19 cellular contexts compared by ENCODE assay signal in genomic region chr18:9741461-9741820, GRCh38. TPM values are rescaled to one million over a fixed set of nuclear protein-coding genes. Genes with fewer than 3 reads are reported as not detected.
DNase-seq lines count a peak whose midpoint lies in the region; ATAC-seq and TF ChIP-seq lines count a peak whose summit lies in the region.
"Had no signal": no experiment of that assay in that cellular context is flagged by ENCODE, and none has a peak within 500 bp of the region (broad histone marks: within the 10 kb centered on the region; RNA-seq: fewer than 3 reads in every experiment).

No MANE protein-coding gene starts in this region.

- no peak overlapping the region for H2BK5ac ChIP-seq in IMR-90 (ENCODE audit: low read depth, low read length, poor library complexity, severe bottlenecking)

- H3K4me1 Mint-ChIP-seq in neural crest cell: peaks cover 64% of the 10 kb centered on the region
- H3K4me1 Mint-ChIP-seq in CD4-positive, alpha-beta memory T cell: no peaks in the 10 kb centered on the region
- H3K4me1 Mint-ChIP-seq: activated CD4-positive, alpha-beta T cell treated with anti-CD3 and anti-CD28 coated beads for 36 hours; central memory CD8-positive, alpha-beta T cell; naive thymus-derived CD8-positive, alpha-beta T cell; T-helper 17 cell had no signal

- H3K27me3 Mint-ChIP-seq in neural crest cell (ENCODE audit: low read depth): no peaks in the 10 kb centered on the region
- peaks cover 22 to 42% of the 10 kb centered on the region in 2 donors for H3K27me3 Mint-ChIP-seq in CD4-positive, alpha-beta memory T cell

- H3K36me3 ChIP-seq in IMR-90 (ENCODE audit: control insufficient read depth, insufficient read depth, low read length) (no peaks in the 10 kb centered on the region), tibial artery (no peaks in the 10 kb centered on the region)
- H3K36me3 ChIP-seq in CD4-positive, alpha-beta memory T cell (ENCODE audit: insufficient read depth, low read length): no peaks in the 10 kb centered on the region
- H3K36me3 ChIP-seq: BLaER1 had no signal

- H3K14ac ChIP-seq in IMR-90 (replicated peaks; ENCODE audit: low read depth, low read length): peak overlapping the region; percentile 83; the same call in 1 of the 2 replicates

- intact Hi-C loops in IMR-90 (cut with micrococcal nuclease): loop anchor here (5.0 kb wide), 1 partner anchor 41 kb away; no protein-coding TSS in a partner anchor
- intact Hi-C loops in tibial artery (cut with DNase I; ENCODE audit: low total_unique reads): no loop called here
- intact Hi-C loops in CD4-positive, alpha-beta memory T cell (cut with micrococcal nuclease): no loop called here

- H3K79me1 ChIP-seq in IMR-90 (ENCODE audit: low read depth in 1 of 2, low read length in 2 of 2): peaks cover 10 to 44% of the 10 kb centered on the region in 2 experiments; a peak in 3 of 4 replicates

- peaks cover 17% of the 10 kb centered on the region for H3K9me1 ChIP-seq in IMR-90 (ENCODE audit: insufficient read depth, low read length)

- H4K5ac ChIP-seq in IMR-90 (ENCODE audit: low read depth, low read length): no peak overlapping the region

- no peak overlapping the region for H3K23ac ChIP-seq in IMR-90 (ENCODE audit: low read depth, low read length)

- H3K9me3 ChIP-seq in IMR-90 (ENCODE audit: control insufficient read depth, insufficient read depth, low read length) (no peaks in the 10 kb centered on the region), tibial artery (no peaks in the 10 kb centered on the region)
- no peaks in the 10 kb centered on the region for H3K9me3 ChIP-seq in CD4-positive, alpha-beta memory T cell (ENCODE audit: control insufficient read depth in 1 of 2, low read length in 2 of 2)
- H3K9me3 ChIP-seq: BLaER1 had no signal

- in situ Hi-C loops in IMR-90 (cut with MboI; ENCODE audit: low sequenced_read_pairs): no loop called here

- H2AK9ac ChIP-seq in IMR-90 (replicated peaks; ENCODE audit: low read depth, low read length, poor library complexity): no peak overlapping the region

- TF ChIP-seq CTCF in IMR-90 (conservative IDR thresholded peaks at IDR 0.05; ENCODE audit: low read depth, low read length) (no peak), neural crest cell (conservative IDR thresholded peaks at IDR 0.05) (no peak), tibial artery (IDR thresholded peaks at IDR 0.05) (no peak)

- WGBS in IMR-90 (ENCODE audit: extremely low coverage in 2 of 2, insufficient read length in 1 of 2), 2 experiments: 98% methylated on average over 6 of the region's 7 CpGs; no CpG with 5 or more reads in 1 of the 2 experiments

- H2BK20ac ChIP-seq in IMR-90 (ENCODE audit: low read depth, low read length): no peak overlapping the region

- no peak overlapping the region for H3K4me2 ChIP-seq in IMR-90 (ENCODE audit: low read depth, low read length)

- H3K36me3 Mint-ChIP-seq in neural crest cell (ENCODE audit: low read depth): no peaks in the 10 kb centered on the region
- H3K36me3 Mint-ChIP-seq in CD4-positive, alpha-beta memory T cell: no peaks in the 10 kb centered on the region
- H3K36me3 Mint-ChIP-seq: activated naive CD8-positive, alpha-beta T cell; naive thymus-derived CD8-positive, alpha-beta T cell had no signal

- no peaks in the 10 kb centered on the region; the same call in 1 of the 2 replicates for H3K27me3 ChIP-seq in IMR-90 (ENCODE audit: control insufficient read depth, insufficient read depth, low read length)
- H3K27me3 ChIP-seq in tibial artery: no peaks in the 10 kb centered on the region
- H3K27me3 ChIP-seq in CD4-positive, alpha-beta memory T cell (ENCODE audit: insufficient read depth, low read length): no peaks in the 10 kb centered on the region
- H3K27me3 ChIP-seq: BLaER1 had no signal

- dilution Hi-C loops in IMR-90 (cut with HindIII; ENCODE audit: low sequenced_read_pairs, unreplicated experiment): no loop called here

- no peak overlapping the region for H3K4me3 Mint-ChIP-seq in neural crest cell
- H3K4me3 Mint-ChIP-seq in CD4-positive, alpha-beta memory T cell: no peak overlapping the region
- H3K4me3 Mint-ChIP-seq: activated CD4-positive, alpha-beta T cell treated with anti-CD3 and anti-CD28 coated beads for 36 hours; activated naive CD8-positive, alpha-beta T cell; central memory CD8-positive, alpha-beta T cell; naive thymus-derived CD8-positive, alpha-beta T cell; T-helper 17 cell had no signal

- peak overlapping the region; percentile 71 for H2AK5ac ChIP-seq in IMR-90 (ENCODE audit: low read depth, low read length)

- H2AFZ ChIP-seq in IMR-90 (replicated peaks; ENCODE audit: low read length, poor library complexity): no peak overlapping the region

- POLR2A ChIA-PET in IMR-90 (lab: Charles Lee; ENCODE audit: unreplicated experiment): no interaction called here
- POLR2A ChIA-PET in CD4-positive, alpha-beta memory T cell (lab: Charles Lee; ENCODE audit: partially characterized antibody): no interaction called here

- BruUV-seq in IMR-90 (replicated peaks; lab: Mats Ljungman, UMichigan): no TSS peak

- no peak for TF ChIP-seq POLR2A in IMR-90 (IDR thresholded peaks at IDR 0.05; ENCODE audit: low read depth, low read length)

- H4K8ac ChIP-seq in IMR-90 (ENCODE audit: low read depth in 2 of 2, low read length in 2 of 2): peak overlapping the region in 1 of 2 experiments; percentile 40; a peak in 1 of 4 replicates

- H3K27ac ChIP-seq in IMR-90 (ENCODE audit: insufficient read depth, low read length) (no peak overlapping the region), cingulate gyrus (ENCODE audit: low read depth, low read length) (peak overlapping the region; percentile 83), tibial artery (peak overlapping the region; percentile 57 to 59)
- H3K27ac ChIP-seq in CD4-positive, alpha-beta memory T cell (ENCODE audit: low read depth, low read length): no peak overlapping the region
- H3K27ac ChIP-seq: BLaER1 had no signal

- H3K56ac ChIP-seq in IMR-90 (ENCODE audit: extremely low read depth, insufficient read depth, low read length): no peak overlapping the region

- H4K20me1 ChIP-seq in IMR-90 (ENCODE audit: insufficient read depth, low read length): peaks cover 41% of the 10 kb centered on the region; the same call in 1 of the 2 replicates
- H4K20me1 ChIP-seq: BLaER1 had no signal

- no peak overlapping the region for H3K4me3 ChIP-seq in IMR-90 (ENCODE audit: insufficient read depth, low read depth, low read length)
- H3K4me3 ChIP-seq in tibial artery: no peak overlapping the region
- no peak overlapping the region for H3K4me3 ChIP-seq in CD4-positive, alpha-beta memory T cell (ENCODE audit: low read length in 2 of 2)
- H3K4me3 ChIP-seq: BLaER1 had no signal

- H4K91ac ChIP-seq in IMR-90 (ENCODE audit: insufficient read depth, low read depth, low read length): no peak overlapping the region

- H2BK15ac ChIP-seq in IMR-90 (ENCODE audit: low read depth, low read length): peak overlapping the region; percentile 71; the same call in 1 of the 3 replicates

- H3K4ac ChIP-seq in IMR-90 (ENCODE audit: low read depth, low read length): peak overlapping the region; percentile 51; the same call in 1 of the 2 replicates

- H3K9ac ChIP-seq in IMR-90 (ENCODE audit: low read depth, low read length): no peak overlapping the region
- H3K9ac ChIP-seq: BLaER1 had no signal

- peak overlapping the region; percentile 96 for H3K27ac Mint-ChIP-seq in neural crest cell (ENCODE audit: unreplicated experiment)
- H3K27ac Mint-ChIP-seq in CD4-positive, alpha-beta memory T cell: no peak overlapping the region
- H3K27ac Mint-ChIP-seq: activated CD4-positive, alpha-beta T cell treated with anti-CD3 and anti-CD28 coated beads for 36 hours; activated naive CD8-positive, alpha-beta T cell; T-helper 17 cell had no signal

- CTCF ChIA-PET in IMR-90 (lab: Yijun Ruan, JAX): no interaction called here
- CTCF ChIA-PET in CD4-positive, alpha-beta memory T cell (lab: Charles Lee; ENCODE audit: partially characterized antibody): no interaction called here

- peak overlapping the region; percentile 61; the same call in 1 of the 2 replicates for H2BK120ac ChIP-seq in IMR-90 (ENCODE audit: low read depth, low read length)

- no peak overlapping the region for H3K18ac ChIP-seq in IMR-90 (ENCODE audit: low read depth, low read length)

- no peaks in the 10 kb centered on the region for H3K9me3 Mint-ChIP-seq in neural crest cell
- no peaks in the 10 kb centered on the region for H3K9me3 Mint-ChIP-seq in CD4-positive, alpha-beta memory T cell
- H3K9me3 Mint-ChIP-seq: central memory CD8-positive, alpha-beta T cell; HFFc6 had no signal

- TF ChIP-seq RAD21 in IMR-90 (IDR thresholded peaks at IDR 0.05; ENCODE audit: low read length): no peak

- ATAC-seq in IMR-90 (ENCODE audit: low read depth): no peak
- ATAC-seq in HG03108 (IDR thresholded peaks at IDR 0.05; ENCODE audit: unreplicated experiment): no peak
- ATAC-seq: activated CD4-positive, alpha-beta T cell treated with anti-CD3 and anti-CD28 coated beads for 36 hours; naive thymus-derived CD8-positive, alpha-beta T cell; stimulated activated naive CD8-positive, alpha-beta T cell treated with anti-CD3 and anti-CD28 coated beads, Interleukin-15, Interleukin-2, amounts not matched to agents 100 U/mL and 50 U/mL, for 24 hours; T-helper 17 cell had no signal

- peaks cover 15% of the 10 kb centered on the region for H3K4me1 ChIP-seq in IMR-90 (ENCODE audit: control insufficient read depth, insufficient read depth, low read length)
- H3K4me1 ChIP-seq in tibial artery: peaks cover 0 to 36% (median 21%) of the 10 kb centered on the region in 4 donors
- no peaks in the 10 kb centered on the region for H3K4me1 ChIP-seq in CD4-positive, alpha-beta memory T cell (ENCODE audit: insufficient read depth, low read length)

- DNase-seq in IMR-90: no peak
- no peak for DNase-seq in neural crest cell (ENCODE audit: low read depth, low spot score)
- no peak for DNase-seq in tibial artery
- DNase-seq in NCI-H345 (lab: John Stamatoyannopoulos, UW): no peak
- no peak for DNase-seq in CD4-positive, alpha-beta memory T cell
- DNase-seq: activated CD4-positive, alpha-beta T cell treated with anti-CD3 and anti-CD28 coated beads for 36 hours; activated T-cell treated with anti-CD3 and anti-CD28 coated beads for 4 hours; DND-41; erythroblast; HFFc6; naive thymus-derived CD8-positive, alpha-beta T cell; NCI-H1930; stimulated activated naive CD8-positive, alpha-beta T cell treated with anti-CD3 and anti-CD28 coated beads, Interleukin-15, Interleukin-2, amounts not matched to agents 100 U/mL and 50 U/mL, for 24 hours; T-helper 17 cell had no signal

TF ChIP-seq in IMR-90, 13 proteins besides CTCF, POLR2A, EP300 and RAD21 (continues in another document):
- TF ChIP-seq FOS (IDR thresholded peaks at IDR 0.05; ENCODE audit: low read depth, low read length) (no peak), SMC3 (IDR thresholded peaks at IDR 0.05; ENCODE audit: low read depth, low read length) (no peak), MAZ (IDR thresholded peaks at IDR 0.05; ENCODE audit: borderline replicate concordance, low read depth, low read length) (no peak), RCOR1 (IDR thresholded peaks at IDR 0.05; ENCODE audit: insufficient replicate concordance, low read length) (no peak)

RNA-seq across cellular contexts. Expression of gene RAB31, which starts 33.3 kb away (rescaled TPM):
- 26.9 and 28.9 TPM in 2 replicates for total RNA-seq in IMR-90 (2012; rRNA removed)
- polyA plus RNA-seq in IMR-90 (2012; rRNA removed): 12.3 and 13.8 TPM in 2 replicates
- 5.7 and 7.0 TPM in 2 replicates for polyA plus RNA-seq in IMR-90 (2012; cell fraction: cytosol; rRNA removed)
- 13.4 and 18.7 TPM in 2 replicates for polyA plus RNA-seq in IMR-90 (2012; cell fraction: nucleus; rRNA removed; ENCODE audit: low replicate concordance)
- total RNA-seq in neural crest cell: 18.9 and 23.6 TPM in 2 replicates
- total RNA-seq in CD4-positive, alpha-beta memory T cell: 1 to 10 TPM; 1.8 TPM
- polyA plus RNA-seq in CD4-positive, alpha-beta memory T cell: 1 to 10 TPM in 1 of 2 donors, under 1 TPM in 1; 0.07 to 1.0 TPM

Comparison
In these comparisons a context has a peak if more than half of its experiments do, and no peak if none do; other contexts are left out.
1. H3K27ac ChIP-seq: peak in cingulate gyrus (single experiment) and tibial artery (2 of 2); none in IMR-90 (single experiment) and CD4-positive, alpha-beta memory T cell (single experiment).